25 cellular contexts compared by ENCODE assay signal in the genomic region with DNA sequence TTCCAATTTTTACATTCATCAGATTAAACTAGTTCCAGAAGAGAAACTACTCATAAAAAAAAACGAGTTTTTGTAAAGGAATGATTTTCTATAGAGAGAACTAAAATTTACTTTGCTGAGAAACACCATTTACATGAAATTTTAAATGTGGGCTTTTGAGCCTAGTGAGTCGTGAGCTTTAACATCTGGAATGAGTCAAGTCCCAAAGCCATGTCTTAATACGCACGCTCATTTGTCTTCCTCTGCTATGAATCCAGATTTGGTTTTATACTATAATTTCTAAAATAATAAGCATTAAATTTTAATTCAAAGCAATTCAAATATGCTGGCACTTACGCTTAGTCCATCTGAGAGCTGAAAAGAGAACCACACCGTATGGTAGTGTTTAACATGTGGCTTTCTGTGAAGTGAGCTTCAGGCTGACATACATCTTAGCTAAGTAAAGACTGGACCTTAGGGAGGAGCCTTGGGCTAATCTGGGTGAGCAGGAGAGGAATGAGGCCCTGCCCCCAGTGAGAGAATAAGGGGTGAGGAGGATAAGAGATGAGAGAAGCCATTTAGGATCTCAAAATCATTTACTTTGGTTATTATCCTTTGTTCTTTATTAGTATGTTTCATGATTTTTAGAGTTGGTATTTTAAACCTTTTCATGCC. TPM values are rescaled to one million over a fixed set of nuclear protein-coding genes. Genes with fewer than 3 reads are reported as not detected.
DNase-seq lines count a peak whose midpoint lies in the region; ATAC-seq and TF ChIP-seq lines count a peak whose summit lies in the region.
"Had no signal": no experiment of that assay in that cellular context is flagged by ENCODE, and none has a peak within 500 bp of the region (broad histone marks: within the 10 kb centered on the region; RNA-seq: fewer than 3 reads in every experiment).

No MANE protein-coding gene starts in this region.

- no peak overlapping the region for H3K4me2 ChIP-seq in hepatocyte

- CTCF ChIA-PET in Panc1 (lab: Charles Lee): no interaction called here

- no TSS peak for BruUV-seq in Panc1 (replicated peaks; lab: Mats Ljungman, UMichigan)

- no peak overlapping the region for H2AFZ ChIP-seq in hepatocyte

- no peaks in the 10 kb centered on the region for H3K9me3 Mint-ChIP-seq in chondrocyte (ENCODE audit: low read depth)
- H3K9me3 Mint-ChIP-seq in T-helper 2 cell treated with Interferon-gamma antibody and Interleukin-4, amounts not matched to agents 5 μg/mL and 100 μg/mL, for 36 hours: no peaks in the 10 kb centered on the region
- H3K9me3 Mint-ChIP-seq: memory B cell; stimulated activated effector memory CD8-positive, alpha-beta T cell treated with anti-CD3 and anti-CD28 coated beads, Interleukin-12 subunit alpha, Interleukin-12 subunit beta, amount 100 ng/mL, for 72 hours had no signal

- 54% methylated on average over 6 of the region's 6 CpGs for WGBS in hepatocyte (ENCODE audit: low lambda C conversion rate, missing lambda C conversion rate)

- no peaks in the 10 kb centered on the region for H3K79me2 ChIP-seq in hepatocyte

- H3K4me1 Mint-ChIP-seq in chondrocyte (ENCODE audit: low read depth): peaks cover 43% of the 10 kb centered on the region
- H3K4me1 Mint-ChIP-seq in T-helper 2 cell treated with Interferon-gamma antibody and Interleukin-4, amounts not matched to agents 5 μg/mL and 100 μg/mL, for 36 hours (ENCODE audit: low read depth): peaks cover 5% of the 10 kb centered on the region
- H3K4me1 Mint-ChIP-seq: memory B cell had no signal

- no peaks in the 10 kb centered on the region for H3K27me3 ChIP-seq in Panc1 (ENCODE audit: control insufficient read depth, insufficient read depth, low read length)
- H3K27me3 ChIP-seq in hepatocyte: no peaks in the 10 kb centered on the region
- H3K27me3 ChIP-seq: BE2C, brain microvascular endothelial cell had no signal

- H3K4me3 ChIP-seq in Panc1 (ENCODE audit: low read depth in 2 of 2, low read length in 2 of 2): no peak overlapping the region
- H3K4me3 ChIP-seq in hepatocyte: no peak overlapping the region

- no peaks in the 10 kb centered on the region for H4K20me1 ChIP-seq in hepatocyte (ENCODE audit: insufficient read depth, poor library complexity, severe bottlenecking)

- intact Hi-C loops in Panc1 (cut with micrococcal nuclease; ENCODE audit: unreplicated experiment): no loop called here

- no peak for ATAC-seq in Panc1
- ATAC-seq: activated CD8-positive, alpha-beta T cell treated with anti-CD3 and anti-CD28 coated beads, Interleukin-2, amount 10 ng/mL, durations not matched to agents 7 days and 5 days; stimulated activated effector memory CD8-positive, alpha-beta T cell treated with anti-CD3 and anti-CD28 coated beads, Interleukin-12 subunit alpha, Interleukin-12 subunit beta, amount 100 ng/mL, for 72 hours had no signal

- H3K27me3 Mint-ChIP-seq in chondrocyte (ENCODE audit: low read depth): no peaks in the 10 kb centered on the region
- H3K27me3 Mint-ChIP-seq in T-helper 2 cell treated with Interferon-gamma antibody and Interleukin-4, amounts not matched to agents 5 μg/mL and 100 μg/mL, for 36 hours (ENCODE audit: low read depth): peaks cover 10% of the 10 kb centered on the region
- H3K27me3 Mint-ChIP-seq: memory B cell had no signal

- in situ Hi-C loops in Panc1 (cut with HindIII; ENCODE audit: low pct_unique_long_range_greater_than_20kb, low sequenced_read_pairs): no loop called here

- no peak overlapping the region for H3K4me3 Mint-ChIP-seq in chondrocyte (ENCODE audit: unreplicated experiment)
- no peak overlapping the region for H3K4me3 Mint-ChIP-seq in T-helper 2 cell treated with Interferon-gamma antibody and Interleukin-4, amounts not matched to agents 5 μg/mL and 100 μg/mL, for 36 hours
- H3K4me3 Mint-ChIP-seq: activated CD8-positive, alpha-beta T cell treated with anti-CD3 and anti-CD28 coated beads, Interleukin-2, amount 10 ng/mL, durations not matched to agents 7 days and 5 days; memory B cell; stimulated activated effector memory CD8-positive, alpha-beta T cell treated with anti-CD3 and anti-CD28 coated beads, Interleukin-12 subunit alpha, Interleukin-12 subunit beta, amount 100 ng/mL, for 72 hours had no signal

- H3K4me1 ChIP-seq in Panc1 (ENCODE audit: control insufficient read depth, insufficient read depth, low read length): peaks cover 4% of the 10 kb centered on the region; the same call in 1 of the 2 replicates
- H3K4me1 ChIP-seq in hepatocyte (ENCODE audit: insufficient read depth): peaks cover 23% of the 10 kb centered on the region
- H3K4me1 ChIP-seq: BE2C had no signal

- POLR2A ChIA-PET in Panc1 (lab: Charles Lee): no interaction called here

- peak; percentile 28 for DNase-seq in AG08395 (ENCODE audit: low spot score)
- DNase-seq in Panc1 (ENCODE audit: low read depth, low spot score): no peak
- no peak for DNase-seq in chondrocyte (ENCODE audit: low spot score)
- no peak for DNase-seq in hepatocyte (ENCODE audit: low spot score)
- no peak for DNase-seq in T-helper 2 cell treated with Interferon-gamma antibody and Interleukin-4, amounts not matched to agents 5 μg/mL and 100 μg/mL, for 36 hours (ENCODE audit: low spot score)
- no peak for DNase-seq in activated naive CD4-positive, alpha-beta T cell treated with anti-CD3 and anti-CD28 coated beads, Interleukin-2, amount 50 U/mL, for 16 hours
- DNase-seq in cerebellar nuclear complex (lab: John Stamatoyannopoulos, UW): no peak
- no peak for DNase-seq in stimulated activated naive CD4-positive, alpha-beta T cell (lab: John Stamatoyannopoulos, UW)
- DNase-seq: 8988T; activated CD4-positive, alpha-beta T cell treated with anti-CD3 and anti-CD28 coated beads for 1 hour; activated CD8-positive, alpha-beta T cell treated with anti-CD3 and anti-CD28 coated beads, Interleukin-2, amount 10 ng/mL, durations not matched to agents 7 days and 5 days; activated effector memory CD4-positive, alpha-beta T cell treated with Interleukin-2 at 50 U/mL for 16 hours; activated T-cell treated with anti-CD3 and anti-CD28 coated beads for 4 hours; BE2C; brain microvascular endothelial cell; effector memory CD4-positive, alpha-beta T cell; GDM1; GOT3; Karpas-422; NCI-H1930; NCI-H226; NCI-H748 treated with DMSO at 0.1 percent for 48 hours; stimulated activated CD4-positive, alpha-beta T cell treated with anti-CD3 and anti-CD28 coated beads, Interleukin-2, amount 100 ng/mL, for 48 hours had no signal

- H3K27ac ChIP-seq in Panc1 (ENCODE audit: low read length): peak overlapping the region; percentile 72; the same call in 1 of the 2 replicates
- peak overlapping the region; percentile 83 for H3K27ac ChIP-seq in hepatocyte

- peaks cover 4% of the 10 kb centered on the region; the same call in 1 of the 2 replicates for H3K9me3 ChIP-seq in Panc1 (ENCODE audit: control insufficient read depth, insufficient read depth, low read depth, low read length)
- H3K9me3 ChIP-seq in hepatocyte (ENCODE audit: low read depth): no peaks in the 10 kb centered on the region
- H3K9me3 ChIP-seq: BE2C had no signal

- no peaks in the 10 kb centered on the region for H3K9me2 ChIP-seq in hepatocyte (replicated peaks; ENCODE audit: insufficient read depth)

- no peaks in the 10 kb centered on the region for H3K36me3 Mint-ChIP-seq in chondrocyte (ENCODE audit: low read depth)
- H3K36me3 Mint-ChIP-seq in T-helper 2 cell treated with Interferon-gamma antibody and Interleukin-4, amounts not matched to agents 5 μg/mL and 100 μg/mL, for 36 hours (ENCODE audit: low read depth): no peaks in the 10 kb centered on the region
- H3K36me3 Mint-ChIP-seq: stimulated activated effector memory CD8-positive, alpha-beta T cell treated with anti-CD3 and anti-CD28 coated beads, Interleukin-12 subunit alpha, Interleukin-12 subunit beta, amount 100 ng/mL, for 72 hours had no signal

- TF ChIP-seq CTCF in Panc1 (IDR thresholded peaks at IDR 0.05) (no peak), chondrocyte (IDR thresholded peaks at IDR 0.05) (no peak), hepatocyte (IDR thresholded peaks at IDR 0.05; ENCODE audit: poor library complexity) (no peak)

- peak overlapping the region; percentile 98 for H3K27ac Mint-ChIP-seq in chondrocyte (ENCODE audit: unreplicated experiment)
- no peak overlapping the region for H3K27ac Mint-ChIP-seq in T-helper 2 cell treated with Interferon-gamma antibody and Interleukin-4, amounts not matched to agents 5 μg/mL and 100 μg/mL, for 36 hours
- H3K27ac Mint-ChIP-seq: activated CD8-positive, alpha-beta T cell treated with anti-CD3 and anti-CD28 coated beads, Interleukin-2, amount 10 ng/mL, durations not matched to agents 7 days and 5 days; memory B cell; stimulated activated effector memory CD8-positive, alpha-beta T cell treated with anti-CD3 and anti-CD28 coated beads, Interleukin-12 subunit alpha, Interleukin-12 subunit beta, amount 100 ng/mL, for 72 hours had no signal

- H3K36me3 ChIP-seq in Panc1 (ENCODE audit: control insufficient read depth, insufficient read depth, low read length) (no peaks in the 10 kb centered on the region), hepatocyte (replicated peaks; ENCODE audit: insufficient read depth, low read depth) (no peaks in the 10 kb centered on the region)
- H3K36me3 ChIP-seq: BE2C, brain microvascular endothelial cell had no signal

RNA-seq across cellular contexts. Expression of gene CUBN, which starts 52.2 kb away (rescaled TPM):
- total RNA-seq in Panc1 (2021; ENCODE audit: unreplicated experiment): 1.3 TPM
- polyA plus RNA-seq in Panc1 (2012; ENCODE audit: insufficient read length): 1.5 TPM
- total RNA-seq in chondrocyte: 0.89 to 1.0 TPM (median 0.92 TPM) in 3 replicates
- 9.4 and 10.6 TPM in 2 replicates for total RNA-seq in hepatocyte
- 2.0 and 3.3 TPM in 2 replicates for polyA plus RNA-seq in hepatocyte
